9 cellular contexts compared by ENCODE assay signal in genomic region chr2:17539596-17539992, GRCh38. TPM values are rescaled to one million over a fixed set of nuclear protein-coding genes. Genes with fewer than 3 reads are reported as not detected.
DNase-seq lines count a peak whose midpoint lies in the region; ATAC-seq and TF ChIP-seq lines count a peak whose summit lies in the region.
"Had no signal": no experiment of that assay in that cellular context is flagged by ENCODE, and none has a peak within 500 bp of the region (broad histone marks: within the 10 kb centered on the region; RNA-seq: fewer than 3 reads in every experiment).

No MANE protein-coding gene starts in this region.

- peak overlapping the region; percentile 72 for H3K27ac ChIP-seq in H9 (ENCODE audit: insufficient read length, low read depth, low read length)
- H3K27ac ChIP-seq in adrenal gland = peak overlapping the region in 4 of 5 donors; percentile 35 to 80 (median 50)
- peak overlapping the region; percentile 70 for H3K27ac ChIP-seq in hepatocyte
- no peak overlapping the region for H3K27ac ChIP-seq in testis

- H4K8ac ChIP-seq in H9 (replicated peaks; ENCODE audit: insufficient read length, low read depth, low read length) = no peak overlapping the region

- H2AK5ac ChIP-seq in H9 (ENCODE audit: insufficient read length, low read length) = no peak overlapping the region

- WGBS in H9 (ENCODE audit: extremely low coverage, insufficient read length, low lambda C conversion rate) = no CpG with 5 or more reads among the region's 8 CpGs
- WGBS in adrenal gland, 4 donors = 2 to 10% (median 6%) methylated on average over 7 to 8 of the region's 8 CpGs
- WGBS in hepatocyte (ENCODE audit: low lambda C conversion rate, missing lambda C conversion rate) = 4% methylated on average over 4 of the region's 8 CpGs
- 6 to 9% methylated on average over 8 of the region's 8 CpGs for WGBS in testis, 2 donors

- H2AFZ ChIP-seq in H9 (ENCODE audit: low read length) = no peak overlapping the region
- H2AFZ ChIP-seq in hepatocyte = peak overlapping the region; percentile 97

- H2BK5ac ChIP-seq in H9 (ENCODE audit: insufficient read length, low read length) = no peak overlapping the region

- H4K5ac ChIP-seq in H9 (ENCODE audit: insufficient read length, low read depth, low read length) = peak overlapping the region; percentile 33

- H3K36me3 Mint-ChIP-seq in H9 (ENCODE audit: insufficient read depth in 1 of 3, low read depth in 3 of 3) = no peaks in the 10 kb centered on the region; a peak in 1 of 7 replicates

- H3K4me2 ChIP-seq in H9 (ENCODE audit: insufficient read depth, insufficient read length, low read length) (peak overlapping the region; percentile 100), hepatocyte (peak overlapping the region; percentile 82)

- H3K4me1 ChIP-seq in H9 (ENCODE audit: insufficient read depth, low read length) = peaks cover 4% of the 10 kb centered on the region
- H3K4me1 ChIP-seq in adrenal gland (replicated peaks in 1 of 2) = peaks cover 0 to 5% of the 10 kb centered on the region in 2 donors
- no peaks in the 10 kb centered on the region for H3K4me1 ChIP-seq in hepatocyte (ENCODE audit: insufficient read depth)
- peaks cover 12% of the 10 kb centered on the region for H3K4me1 ChIP-seq in testis

- peaks cover 44 to 62% of the 10 kb centered on the region in 2 experiments for H3K4me1 Mint-ChIP-seq in H9

- H3K36me3 ChIP-seq in adrenal gland (replicated peaks in 1 of 2) (no peaks in the 10 kb centered on the region), hepatocyte (replicated peaks; ENCODE audit: insufficient read depth, low read depth) (no peaks in the 10 kb centered on the region), testis (ENCODE audit: low read depth, missing control alignments) (no peaks in the 10 kb centered on the region)

- H3K27me3 ChIP-seq in H9 (ENCODE audit: insufficient read depth, low read length) = no peaks in the 10 kb centered on the region
- H3K27me3 ChIP-seq in adrenal gland = peaks cover 5% of the 10 kb centered on the region
- peaks cover 28% of the 10 kb centered on the region for H3K27me3 ChIP-seq in hepatocyte
- H3K27me3 ChIP-seq in testis = no peaks in the 10 kb centered on the region

- no peak overlapping the region for H2BK20ac ChIP-seq in H9 (ENCODE audit: low read depth, low read length, poor library complexity, severe bottlenecking)

- peaks cover 35% of the 10 kb centered on the region for H3K23me2 ChIP-seq in H9 (ENCODE audit: insufficient read length, low read depth, low read length, poor library complexity, severe bottlenecking)

- peak overlapping the region in 2 of 3 experiments; percentile 96 to 98; a peak in 2 of 7 replicates for H3K27ac Mint-ChIP-seq in H9

- H3K27me3 Mint-ChIP-seq in H9 (ENCODE audit: low read depth) = peaks cover 26% of the 10 kb centered on the region

- H3K9me3 Mint-ChIP-seq in H9 = no peaks in the 10 kb centered on the region; a peak in 1 of 5 replicates

- no peak overlapping the region for H3T11ph ChIP-seq in H9 (ENCODE audit: low read length)

- no peaks in the 10 kb centered on the region for H3K9me2 ChIP-seq in hepatocyte (replicated peaks; ENCODE audit: insufficient read depth)

- no peak overlapping the region for H2BK15ac ChIP-seq in H9 (ENCODE audit: low read depth, low read length)

- no peak overlapping the region for H2BK12ac ChIP-seq in H9 (ENCODE audit: insufficient read length, low read depth, low read length)

- peaks cover 18% of the 10 kb centered on the region for H3K79me2 ChIP-seq in H9 (ENCODE audit: insufficient read depth, low read length)
- H3K79me2 ChIP-seq in hepatocyte = no peaks in the 10 kb centered on the region

- peak overlapping the region; percentile 96 for H3K9ac ChIP-seq in H9 (ENCODE audit: extremely low read depth, insufficient read length, low read length)

- H4K91ac ChIP-seq in H9 (ENCODE audit: insufficient read length, low read depth, low read length) = no peak overlapping the region

- no peak for TF ChIP-seq CTCF in H9 (conservative IDR thresholded peaks at IDR 0.05)
- TF ChIP-seq CTCF in adrenal gland (IDR thresholded peaks at IDR 0.05) = no peak
- TF ChIP-seq CTCF in hepatocyte (IDR thresholded peaks at IDR 0.05; ENCODE audit: poor library complexity) = no peak
- no peak for TF ChIP-seq CTCF in testis (IDR thresholded peaks at IDR 0.05)

- H3K9me3 ChIP-seq in H9 (ENCODE audit: control insufficient read depth, low read depth, low read length) = no peaks in the 10 kb centered on the region
- no peaks in the 10 kb centered on the region for H3K9me3 ChIP-seq in adrenal gland (replicated peaks in 1 of 3)
- no peaks in the 10 kb centered on the region for H3K9me3 ChIP-seq in hepatocyte (ENCODE audit: low read depth)
- no peaks in the 10 kb centered on the region for H3K9me3 ChIP-seq in testis

- DNase-seq in H9 (peak; percentile 83), adrenal gland (peak in 3 of 7 donors; percentile 26 to 33 (median 27)), hepatocyte (ENCODE audit: low spot score) (peak; percentile 28), sciatic nerve (ENCODE audit: low spot score) (no peak), NCI-H1694 (lab: John Stamatoyannopoulos, UW) (no peak), testis (no peak)
- DNase-seq: activated CD4-positive, CD25-positive, alpha-beta regulatory T cell had no signal

- H3K23ac ChIP-seq in H9 (ENCODE audit: insufficient read length, low read depth, low read length) = no peak overlapping the region

- peak overlapping the region; percentile 70 to 95 for H3K4me3 Mint-ChIP-seq in H9

- ATAC-seq in sciatic nerve = peak; percentile 37
- no peak for ATAC-seq in HG02759 (IDR thresholded peaks at IDR 0.05; ENCODE audit: unreplicated experiment)
- ATAC-seq in HG03520 (IDR thresholded peaks at IDR 0.05; ENCODE audit: unreplicated experiment) = no peak

- TF ChIP-seq POLR2A in adrenal gland (IDR thresholded peaks at IDR 0.05) (no peak), testis (IDR thresholded peaks at IDR 0.05) (no peak)

- H3K79me1 ChIP-seq in H9 (ENCODE audit: insufficient read depth, low read depth, low read length, poor library complexity, severe bottlenecking) = no peaks in the 10 kb centered on the region

- H3K4me3 ChIP-seq in adrenal gland = peak overlapping the region in 2 of 4 donors; percentile 10 to 51
- peak overlapping the region; percentile 77 for H3K4me3 ChIP-seq in hepatocyte
- peak overlapping the region in 1 of 2 donors; percentile 66 for H3K4me3 ChIP-seq in testis

- peak overlapping the region; percentile 72; the same call in 1 of the 2 replicates for H3K4ac ChIP-seq in H9 (ENCODE audit: low read depth, low read length)

- H3K18ac ChIP-seq in H9 (ENCODE audit: insufficient read length, low read depth, low read length) = peak overlapping the region; percentile 80

- H3K56ac ChIP-seq in H9 (ENCODE audit: insufficient read length, low read depth, low read length) = no peak overlapping the region

- intact Hi-C loops in adrenal gland (cut with DNase I) = no loop called here
- intact Hi-C loops in sciatic nerve (cut with DNase I) = no loop called here
- intact Hi-C loops in testis (cut with DNase I; ENCODE audit: low total_unique reads) = no loop called here

- peak overlapping the region; percentile 93; the same call in 1 of the 2 replicates for H3K14ac ChIP-seq in H9 (ENCODE audit: insufficient read depth, low read length)

- H2BK120ac ChIP-seq in H9 (ENCODE audit: low read depth, low read length, poor library complexity, severe bottlenecking) = peak overlapping the region; percentile 63

- no peaks in the 10 kb centered on the region for H4K20me1 ChIP-seq in H9 (ENCODE audit: control insufficient read depth, insufficient read depth, insufficient read length)
- no peaks in the 10 kb centered on the region for H4K20me1 ChIP-seq in hepatocyte (ENCODE audit: insufficient read depth, poor library complexity, severe bottlenecking)

RNA-seq across cellular contexts. Expression of gene VSNL1, which starts 0.9 kb away (rescaled TPM):
- total RNA-seq in H9 (2021) (9.2 and 9.9 TPM in 2 replicates), adrenal gland (10 to 100 TPM in 7 of 8 donors, 1 to 10 TPM in 1; 7.2 to 51.1 (median 17.9) TPM), hepatocyte (9.4 and 12.1 TPM in 2 replicates), sciatic nerve (0.67 TPM), testis (1 to 10 TPM; 1.4 to 1.8 TPM)
- polyA plus RNA-seq in adrenal gland (10 to 100 TPM; 13.0 to 36.4 (median 22.0) TPM), hepatocyte (9.4 and 16.0 TPM in 2 replicates), testis (ENCODE audit: insufficient read depth, low read depth, low replicate concordance) (0.46 TPM)

RNA-seq across cellular contexts. Expression of gene RAD51AP2, which starts 21.4 kb away (rescaled TPM):
- total RNA-seq in H9 (2021) (0.07 TPM in 1 of 2 replicates, not detected in the other), adrenal gland (under 1 TPM in 4 of 8 donors, not detected in 4; 0.10 to 0.11 (median 0.10) TPM), hepatocyte (0.24 and 0.40 TPM in 2 replicates), sciatic nerve (not detected), testis (10 to 100 TPM; 11.1 to 22.7 TPM)
- polyA plus RNA-seq in adrenal gland (under 1 TPM; 0.07 to 0.20 (median 0.16) TPM), hepatocyte (0.21 and 0.35 TPM in 2 replicates), testis (ENCODE audit: insufficient read depth, low read depth, low replicate concordance) (2.7 TPM)

Comparison
In these comparisons a context has a peak if more than half of its experiments do, and no peak if none do; other contexts are left out.
1. DNase-seq: peak in H9 (single experiment) and hepatocyte (single experiment); none in sciatic nerve (single experiment), NCI-H1694 (single experiment) and testis (single experiment).
2. H3K27ac ChIP-seq: peak in H9 (single experiment), adrenal gland (4 of 5) and hepatocyte (single experiment); none in testis (0 of 2).